ENCODE assay signal across 8 cellular contexts in the genomic region with DNA sequence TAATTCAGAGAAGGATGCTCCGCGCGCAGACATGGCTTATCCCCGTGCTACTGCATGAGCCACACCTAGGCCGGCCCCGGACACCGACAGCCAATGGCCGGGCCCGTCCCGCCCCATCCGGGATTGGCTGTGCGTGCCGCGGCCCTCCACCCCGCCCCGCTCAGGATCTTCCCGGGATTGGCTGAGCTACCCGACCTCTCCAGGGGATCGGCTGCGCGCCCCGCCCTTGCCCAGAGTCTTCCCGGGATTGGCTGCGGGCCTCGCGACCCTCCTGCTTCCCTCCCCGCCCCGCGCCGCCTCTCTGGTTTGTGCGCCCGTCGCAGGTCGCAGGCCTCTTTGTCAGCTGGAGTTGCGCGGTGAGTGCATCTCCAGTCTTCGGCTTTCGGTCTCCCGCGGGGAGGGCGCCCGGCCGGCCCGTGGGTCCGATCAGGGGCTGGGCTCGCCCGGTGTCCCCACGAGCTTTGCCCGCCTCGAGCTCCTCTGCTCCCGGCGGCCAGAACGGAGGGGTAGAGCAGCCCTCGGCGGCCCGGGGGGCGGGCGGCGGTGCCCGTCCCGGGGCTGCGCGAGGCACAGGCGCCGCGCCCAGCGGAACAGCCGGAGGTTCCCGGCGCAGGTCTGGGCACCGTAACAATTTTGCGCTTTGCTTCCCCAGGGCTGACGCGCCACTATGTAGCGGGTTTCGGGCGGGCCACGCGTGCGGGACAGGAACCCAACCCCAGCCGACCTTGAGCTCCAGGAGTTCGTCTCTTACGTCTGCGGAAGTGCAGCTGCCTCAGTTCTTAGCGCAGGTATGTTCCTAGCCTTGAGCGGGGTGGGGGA. TPM values are rescaled to one million over a fixed set of nuclear protein-coding genes. Genes with fewer than 3 reads are reported as not detected.
A peak's percentile ranks its signal among the peaks of the same experiment; 100 is the strongest.
DNase-seq lines count a peak whose midpoint lies in the region; ATAC-seq and TF ChIP-seq lines count a peak whose summit lies in the region.

No MANE protein-coding gene starts in this region.

- H3K4ac ChIP-seq in trophoblast cell (ENCODE audit: low read depth, low read length) = peak overlapping the region; percentile 97

- no peak overlapping the region for H3K23ac ChIP-seq in trophoblast cell (ENCODE audit: low read length)

- H3K9me3 ChIP-seq in cardiac muscle cell (ENCODE audit: low read depth) (no peaks in the 10 kb centered on the region), trophoblast cell (ENCODE audit: insufficient read depth, low read depth, low read length) (no peaks in the 10 kb centered on the region), transverse colon (no peaks in the 10 kb centered on the region)

- peak; percentile 97 for TF ChIP-seq POLR2A in transverse colon (IDR thresholded peaks at IDR 0.05)

- H3K14ac ChIP-seq in trophoblast cell (ENCODE audit: low read length) = peak overlapping the region; percentile 35

- in situ Hi-C loops in transverse colon (cut with MboI; ENCODE audit: low pct_ligation_motif_present in 1 of 4, low pct_unique_long_range_greater_than_20kb in 1 of 4, low sequenced_read_pairs in 3 of 4) = loop anchor here in 1 of 4 donors (25.0 kb wide), 1 partner anchor 650 kb away; a partner anchor contains a TSS

- TF ChIP-seq EP300 in transverse colon (IDR thresholded peaks at IDR 0.05; ENCODE audit: low read depth) = no peak

- peak overlapping the region; percentile 88 for H4K91ac ChIP-seq in trophoblast cell (ENCODE audit: low read depth, low read length)

- TF ChIP-seq CTCF in GM12875 (IDR thresholded peaks at IDR 0.05; ENCODE audit: borderline replicate concordance, insufficient read depth, low read depth, low read length) = no peak
- TF ChIP-seq CTCF in cardiac muscle cell (IDR thresholded peaks at IDR 0.05; ENCODE audit: low read depth, low read length) = no peak
- TF ChIP-seq CTCF in transverse colon (IDR thresholded peaks at IDR 0.05) = no peak

- H3K27ac ChIP-seq in adipose tissue (ENCODE audit: low read depth, low read length) (peak overlapping the region; percentile 65), cardiac muscle cell (peak overlapping the region; percentile 88), trophoblast cell (ENCODE audit: low read depth, low read length) (peak overlapping the region; percentile 83), transverse colon (peak overlapping the region; percentile 95 to 97 (median 96))

- H2AK5ac ChIP-seq in trophoblast cell (ENCODE audit: low read length) = peak overlapping the region; percentile 96

- H2BK120ac ChIP-seq in trophoblast cell (ENCODE audit: insufficient read depth, low read length, poor library complexity) = peak overlapping the region; percentile 67

- WGBS in adipose tissue, 3 donors = 1% methylated on average over 77 to 86 of the region's 86 CpGs
- WGBS in trophoblast cell (ENCODE audit: extremely low coverage, insufficient coverage, insufficient read length) = no CpG with 5 or more reads among the region's 86 CpGs
- 1% methylated on average over 64 of the region's 86 CpGs; no CpG with 5 or more reads in 1 of the 2 donors for WGBS in transverse colon (ENCODE audit: low coverage in 1 of 2), 2 donors

- H4K8ac ChIP-seq in trophoblast cell (ENCODE audit: low read depth, low read length) = peak overlapping the region; percentile 96

- H3K4me3 ChIP-seq in GM12875 (ENCODE audit: low read depth, low read length) (peak overlapping the region; percentile 91), cardiac muscle cell (peak overlapping the region; percentile 86), trophoblast cell (ENCODE audit: low read depth, low read length) (peak overlapping the region; percentile 91), transverse colon (peak overlapping the region; percentile 65 to 96 (median 86))

- H3K18ac ChIP-seq in trophoblast cell (ENCODE audit: low read length) = peak overlapping the region; percentile 96

- ATAC-seq in HG02759 (IDR thresholded peaks at IDR 0.05; ENCODE audit: unreplicated experiment) = peak; percentile 91

- H3K4me2 ChIP-seq in trophoblast cell (ENCODE audit: low read length) = peak overlapping the region; percentile 70

- DNase-seq in NCI-H128 (lab: John Stamatoyannopoulos, UW; ENCODE audit: unreplicated experiment) = peak; percentile 87
- peak; percentile 74 to 90 for DNase-seq in SW 1271 (lab: John Stamatoyannopoulos, UW)
- DNase-seq in cardiac muscle cell (ENCODE audit: low read depth in 1 of 2, low spot score in 1 of 2) = peak; percentile 98 to 99
- DNase-seq in trophoblast cell = peak; percentile 97 to 98
- DNase-seq in transverse colon = peak; percentile 99

- peaks cover 10% of the 10 kb centered on the region for H3K36me3 ChIP-seq in cardiac muscle cell
- peaks cover 8 to 20% of the 10 kb centered on the region in 2 experiments for H3K36me3 ChIP-seq in trophoblast cell (ENCODE audit: control insufficient read depth in 1 of 2, insufficient read depth in 2 of 2, low read length in 2 of 2)
- peaks cover 0 to 10% (median 3%) of the 10 kb centered on the region in 4 donors for H3K36me3 ChIP-seq in transverse colon

- peaks cover 6% of the 10 kb centered on the region for H3K79me2 ChIP-seq in trophoblast cell (ENCODE audit: control insufficient read depth, insufficient read depth, low read length, poor library complexity)

- no peaks in the 10 kb centered on the region for H3K27me3 ChIP-seq in cardiac muscle cell
- no peaks in the 10 kb centered on the region for H3K27me3 ChIP-seq in trophoblast cell (ENCODE audit: insufficient read depth, low read length)
- H3K27me3 ChIP-seq in transverse colon = no peaks in the 10 kb centered on the region

- H2AFZ ChIP-seq in trophoblast cell (ENCODE audit: insufficient read depth, low read length, poor library complexity) = peak overlapping the region; percentile 57

- intact Hi-C loops in transverse colon (cut with DNase I; ENCODE audit: low total_unique reads) = no loop called here

- peak overlapping the region; percentile 68 for H4K12ac ChIP-seq in trophoblast cell (ENCODE audit: low read depth, low read length)

- H2BK12ac ChIP-seq in trophoblast cell (ENCODE audit: low read length) = no peak overlapping the region

- H3K4me1 ChIP-seq in cardiac muscle cell (ENCODE audit: low read depth) (peaks cover 17% of the 10 kb centered on the region), trophoblast cell (ENCODE audit: control insufficient read depth in 1 of 2, insufficient read depth in 2 of 2, low read length in 2 of 2) (peaks cover 10 to 15% of the 10 kb centered on the region in 2 experiments), transverse colon (peaks cover 16 to 31% (median 20%) of the 10 kb centered on the region in 4 donors)

- H3K9ac ChIP-seq in trophoblast cell (ENCODE audit: low read length) = peak overlapping the region; percentile 94

- H3K79me1 ChIP-seq in trophoblast cell (ENCODE audit: low read length) = peaks cover 8% of the 10 kb centered on the region

- peak overlapping the region; percentile 77 for H2BK5ac ChIP-seq in trophoblast cell (ENCODE audit: low read depth, low read length, poor library complexity)

RNA-seq across cellular contexts. Expression of a gene that starts 38.8 kb away (rescaled TPM):
- polyA plus RNA-seq in adipose tissue = under 1 TPM; 0.09 to 0.32 (median 0.11) TPM
- total RNA-seq in cardiac muscle cell = 2.9 and 3.4 TPM in 2 replicates
- polyA plus RNA-seq in cardiac muscle cell = 2.9 and 3.2 TPM in 2 replicates
- polyA plus RNA-seq in trophoblast cell (2013) = 2.9 and 3.0 TPM in 2 replicates
- under 1 TPM in 3 of 4 donors, not detected in 1; 0.20 to 0.32 (median 0.27) TPM for total RNA-seq in transverse colon

RNA-seq across cellular contexts. Expression of a gene that starts 53.3 kb away (rescaled TPM):
- polyA plus RNA-seq in adipose tissue = 1 to 10 TPM; 3.1 to 9.1 (median 3.6) TPM
- 13.9 and 18.3 TPM in 2 replicates for total RNA-seq in cardiac muscle cell
- 23.5 and 24.2 TPM in 2 replicates for polyA plus RNA-seq in cardiac muscle cell
- polyA plus RNA-seq in trophoblast cell (2013) = 15.8 and 16.9 TPM in 2 replicates
- 1 to 10 TPM; 6.0 to 7.6 (median 6.8) TPM for total RNA-seq in transverse colon

Comparison
In these comparisons a context has a peak if more than half of its experiments do, and no peak if none do; other contexts are left out.
1. Peak in every context shown above with its lines: DNase-seq, ATAC-seq, H3K4me3 ChIP-seq and H3K27ac ChIP-seq.